In genomic region chr5:32193591-32193990, GRCh38 we compare ENCODE assay signal across 9 cellular contexts. TPM values are rescaled to one million over a fixed set of nuclear protein-coding genes. Genes with fewer than 3 reads are reported as not detected.
DNase-seq lines count a peak whose midpoint lies in the region; ATAC-seq and TF ChIP-seq lines count a peak whose summit lies in the region.
"Had no signal": no experiment of that assay in that cellular context is flagged by ENCODE, and none has a peak within 500 bp of the region (broad histone marks: within the 10 kb centered on the region; RNA-seq: fewer than 3 reads in every experiment).

No MANE protein-coding gene starts in this region.

- H3K27ac ChIP-seq in BLaER1 = no peak overlapping the region
- H3K27ac ChIP-seq in upper lobe of right lung = peak overlapping the region; percentile 45

- peak; percentile 92 for ATAC-seq in upper lobe of right lung

- H3K36me3 Mint-ChIP-seq in HFFc6 (ENCODE audit: low read depth) (no peaks in the 10 kb centered on the region), endothelial cell (ENCODE audit: low read depth, unreplicated experiment) (no peaks in the 10 kb centered on the region)
- H3K36me3 Mint-ChIP-seq: activated naive CD8-positive, alpha-beta T cell treated with anti-CD3 and anti-CD28 coated beads, Interleukin-2, amount 10 ng/mL, durations not matched to agents 7 days and 5 days had no signal

- no peak overlapping the region for H3K4me3 ChIP-seq in BLaER1
- peak overlapping the region; percentile 1 for H3K4me3 ChIP-seq in upper lobe of right lung

- no peaks in the 10 kb centered on the region for H3K9me3 Mint-ChIP-seq in HFFc6
- H3K9me3 Mint-ChIP-seq in endothelial cell (ENCODE audit: unreplicated experiment) = no peaks in the 10 kb centered on the region

- H3K4me1 Mint-ChIP-seq in HFFc6 (ENCODE audit: low read depth) = peaks cover 17% of the 10 kb centered on the region
- H3K4me1 Mint-ChIP-seq in endothelial cell (ENCODE audit: unreplicated experiment) = peaks cover 8% of the 10 kb centered on the region

- peaks cover 5% of the 10 kb centered on the region; the same call in 1 of the 2 replicates for H3K4me1 ChIP-seq in BLaER1
- peaks cover 15% of the 10 kb centered on the region for H3K4me1 ChIP-seq in upper lobe of right lung

- H3K36me3 ChIP-seq in BLaER1 (no peaks in the 10 kb centered on the region), upper lobe of right lung (no peaks in the 10 kb centered on the region)

- H3K4me3 Mint-ChIP-seq in HFFc6 (peak overlapping the region; percentile 42), endothelial cell (ENCODE audit: unreplicated experiment) (no peak overlapping the region)
- H3K4me3 Mint-ChIP-seq: activated naive CD8-positive, alpha-beta T cell treated with anti-CD3 and anti-CD28 coated beads, Interleukin-2, amount 10 ng/mL, durations not matched to agents 7 days and 5 days had no signal

- no peaks in the 10 kb centered on the region for H3K27me3 ChIP-seq in BLaER1
- H3K27me3 ChIP-seq in upper lobe of right lung = no peaks in the 10 kb centered on the region

- H3K27ac Mint-ChIP-seq in HFFc6 = no peak overlapping the region
- no peak overlapping the region for H3K27ac Mint-ChIP-seq in endothelial cell (ENCODE audit: unreplicated experiment)
- H3K27ac Mint-ChIP-seq: activated naive CD8-positive, alpha-beta T cell treated with anti-CD3 and anti-CD28 coated beads, Interleukin-2, amount 10 ng/mL, durations not matched to agents 7 days and 5 days had no signal

- H3K9me3 ChIP-seq in BLaER1 (peaks cover 7% of the 10 kb centered on the region; the same call in 1 of the 2 replicates), upper lobe of right lung (no peaks in the 10 kb centered on the region)

- intact Hi-C loops in upper lobe of right lung (cut with DNase I) = no loop called here

- peak; percentile 37 for DNase-seq in HFFc6
- DNase-seq in NCI-H2107 (lab: John Stamatoyannopoulos, UW) = peak; percentile 71
- DNase-seq in amniotic epithelial cell (ENCODE audit: low read depth) = peak; percentile 31
- peak; percentile 78 for DNase-seq in kidney tubule cell (ENCODE audit: low spot score)
- DNase-seq in upper lobe of right lung = peak; percentile 90
- DNase-seq in activated naive CD4-positive, alpha-beta T cell treated with Interleukin-2 at 50 U/mL for 16 hours = no peak
- no peak for DNase-seq in endothelial cell (ENCODE audit: low spot score)
- DNase-seq: activated naive CD8-positive, alpha-beta T cell treated with anti-CD3 and anti-CD28 coated beads, Interleukin-2, amount 10 ng/mL, durations not matched to agents 7 days and 5 days had no signal

- no peak overlapping the region for H3K9ac ChIP-seq in BLaER1

- H3K27me3 Mint-ChIP-seq in HFFc6 (ENCODE audit: insufficient read depth) = no peaks in the 10 kb centered on the region
- no peaks in the 10 kb centered on the region for H3K27me3 Mint-ChIP-seq in endothelial cell (ENCODE audit: unreplicated experiment)

- H3K4me2 ChIP-seq in BLaER1 = peak overlapping the region; percentile 24; the same call in 1 of the 2 replicates

- no peaks in the 10 kb centered on the region for H4K20me1 ChIP-seq in BLaER1

- TF ChIP-seq CTCF in HFFc6 (IDR thresholded peaks at IDR 0.05) (no peak), upper lobe of right lung (IDR thresholded peaks at IDR 0.05) (no peak), endothelial cell (IDR thresholded peaks at IDR 0.05; ENCODE audit: unreplicated experiment) (no peak)

RNA-seq across cellular contexts. Expression of gene GOLPH3, which starts 19.5 kb away (rescaled TPM):
- total RNA-seq in HFFc6 (2021; fragmentation: NEBNext Ultra II Directional; extraction: Animal tissue kit (Norgen Biotek cat#: 25700)) = 10 to 100 TPM; 86.3 to 97.0 (median 93.8) TPM
- total RNA-seq in upper lobe of right lung = 112 TPM
- 105 TPM for total RNA-seq in endothelial cell (ENCODE audit: unreplicated experiment)

Comparison
In these comparisons a context has a peak if more than half of its experiments do, and no peak if none do; other contexts are left out.
1. DNase-seq: peak in HFFc6 (single experiment), NCI-H2107 (single experiment), amniotic epithelial cell (single experiment), kidney tubule cell (single experiment) and upper lobe of right lung (single experiment); none in activated naive CD4-positive, alpha-beta T cell treated with Interleukin-2 at 50 U/mL for 16 hours (single experiment) and endothelial cell (single experiment).